9 cellular contexts compared by ENCODE assay signal in the genomic region with DNA sequence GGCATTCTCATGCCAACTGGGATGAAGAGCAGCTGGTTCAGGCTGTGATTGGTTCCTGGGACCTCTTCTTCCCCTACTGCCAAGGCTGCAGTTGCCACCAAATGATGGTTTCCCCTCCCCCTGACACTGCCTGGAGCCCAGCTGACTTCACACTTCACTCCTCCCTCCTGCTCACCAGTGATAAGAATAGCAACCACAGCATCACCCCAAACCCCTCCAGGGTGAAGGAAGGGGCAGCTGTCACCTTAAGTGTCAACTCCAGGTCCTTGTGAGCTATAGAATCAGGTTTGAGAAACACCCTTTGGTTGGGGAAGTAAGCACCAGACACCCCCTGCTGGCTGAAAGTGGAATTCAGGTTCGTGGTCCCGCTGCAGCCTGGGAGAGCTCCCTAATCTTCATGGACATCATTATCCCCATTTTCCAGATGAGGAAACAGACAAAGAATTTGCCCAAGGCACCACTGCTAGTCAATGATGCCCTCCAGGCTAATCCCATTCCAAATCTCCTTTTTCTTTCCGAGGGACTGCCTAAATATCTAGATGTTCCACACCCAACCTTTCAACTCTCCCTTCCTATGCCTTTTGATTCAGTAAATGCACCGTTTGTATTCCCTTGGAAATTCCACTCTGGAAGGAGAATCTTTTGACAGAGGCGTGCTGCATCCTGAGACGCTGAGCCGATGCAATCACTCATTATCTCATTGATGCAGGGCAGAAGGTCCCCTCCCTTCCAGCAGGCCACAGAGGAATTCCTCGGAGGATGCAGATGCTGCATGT. TPM values are rescaled to one million over a fixed set of nuclear protein-coding genes. Genes with fewer than 3 reads are reported as not detected.
DNase-seq lines count a peak whose midpoint lies in the region; ATAC-seq and TF ChIP-seq lines count a peak whose summit lies in the region.
"Had no signal": no experiment of that assay in that cellular context is flagged by ENCODE, and none has a peak within 500 bp of the region (broad histone marks: within the 10 kb centered on the region; RNA-seq: fewer than 3 reads in every experiment).

No MANE protein-coding gene starts in this region.

- H3K4me1 Mint-ChIP-seq in CD8-positive, alpha-beta T cell (ENCODE audit: low read depth): no peaks in the 10 kb centered on the region

- H3K79me2 ChIP-seq in hepatocyte: no peaks in the 10 kb centered on the region

- WGBS in adrenal gland, 4 donors: 20 to 28% (median 23%) methylated on average over 8 of the region's 8 CpGs
- 47% methylated on average over 8 of the region's 8 CpGs for WGBS in hepatocyte (ENCODE audit: low lambda C conversion rate, missing lambda C conversion rate)

- no peaks in the 10 kb centered on the region for H3K4me1 ChIP-seq in CD8-positive, alpha-beta T cell (ENCODE audit: insufficient read depth, low read length)
- H3K4me1 ChIP-seq in adrenal gland (replicated peaks in 1 of 2) (no peaks in the 10 kb centered on the region), hepatocyte (ENCODE audit: insufficient read depth) (no peaks in the 10 kb centered on the region)

- no peaks in the 10 kb centered on the region for H3K9me3 Mint-ChIP-seq in CD8-positive, alpha-beta T cell

- peaks cover 30% of the 10 kb centered on the region for H3K27me3 Mint-ChIP-seq in CD8-positive, alpha-beta T cell (ENCODE audit: low read depth)

- H3K4me3 Mint-ChIP-seq in CD8-positive, alpha-beta T cell: no peak overlapping the region

- no peaks in the 10 kb centered on the region for H4K20me1 ChIP-seq in hepatocyte (ENCODE audit: insufficient read depth, poor library complexity, severe bottlenecking)

- H3K27me3 ChIP-seq in CD8-positive, alpha-beta T cell (ENCODE audit: insufficient read depth, low read length): no peaks in the 10 kb centered on the region
- no peaks in the 10 kb centered on the region for H3K27me3 ChIP-seq in adrenal gland
- no peaks in the 10 kb centered on the region for H3K27me3 ChIP-seq in hepatocyte

- CTCF ChIA-PET in CD8-positive, alpha-beta T cell (lab: Charles Lee): interaction anchor here (0.6 to 3.2 kb wide), 14 partner anchors 9 to 939 kb away, joined by 3 to 26 read pairs (median 4); no protein-coding TSS in a partner anchor

- ATAC-seq in CD8-positive, alpha-beta T cell: peak; percentile 34

- in situ Hi-C loops in SK-MEL-5 (cut with HindIII; ENCODE audit: low pct_unique_long_range_greater_than_20kb, low sequenced_read_pairs): no loop called here

- no peak overlapping the region for H2AFZ ChIP-seq in hepatocyte

- TF ChIP-seq CTCF in CD8-positive, alpha-beta T cell (IDR thresholded peaks at IDR 0.05): peak; percentile 84
- TF ChIP-seq CTCF in adrenal gland (IDR thresholded peaks at IDR 0.05): peak; percentile 28 to 72 (median 56)
- peak; percentile 64 for TF ChIP-seq CTCF in hepatocyte (IDR thresholded peaks at IDR 0.05; ENCODE audit: poor library complexity)

- H3K27ac Mint-ChIP-seq in CD8-positive, alpha-beta T cell: no peak overlapping the region

- H3K4me3 ChIP-seq in CD8-positive, alpha-beta T cell (ENCODE audit: low read depth, low read length): no peak overlapping the region
- H3K4me3 ChIP-seq in adrenal gland: no peak overlapping the region
- no peak overlapping the region for H3K4me3 ChIP-seq in hepatocyte
- H3K4me3 ChIP-seq: skin epidermis had no signal

- H3K9me3 ChIP-seq in CD8-positive, alpha-beta T cell (ENCODE audit: low read length): no peaks in the 10 kb centered on the region
- no peaks in the 10 kb centered on the region for H3K9me3 ChIP-seq in adrenal gland (replicated peaks in 1 of 3)
- no peaks in the 10 kb centered on the region for H3K9me3 ChIP-seq in hepatocyte (ENCODE audit: low read depth)

- H3K36me3 ChIP-seq in CD8-positive, alpha-beta T cell (ENCODE audit: insufficient read depth, low read length): no peaks in the 10 kb centered on the region
- H3K36me3 ChIP-seq in adrenal gland (replicated peaks in 1 of 2): no peaks in the 10 kb centered on the region
- H3K36me3 ChIP-seq in hepatocyte (replicated peaks; ENCODE audit: insufficient read depth, low read depth): no peaks in the 10 kb centered on the region

- H3K27ac ChIP-seq in CD8-positive, alpha-beta T cell (ENCODE audit: low read depth, low read length): no peak overlapping the region
- H3K27ac ChIP-seq in adrenal gland (no peak overlapping the region), hepatocyte (no peak overlapping the region)
- H3K27ac ChIP-seq: skin epidermis had no signal

- H3K9me2 ChIP-seq in hepatocyte (replicated peaks; ENCODE audit: insufficient read depth): no peaks in the 10 kb centered on the region

- H3K4me2 ChIP-seq in hepatocyte: no peak overlapping the region

- DNase-seq in CD8-positive, alpha-beta T cell: peak in 6 of 7 experiments; percentile 35 to 71 (median 49)
- DNase-seq in HK-2 (ENCODE audit: unreplicated experiment) (peak; percentile 38), SK-MEL-5 (ENCODE audit: low read depth, low spot score) (peak; percentile 65), adrenal gland (peak in 6 of 7 donors; percentile 35 to 70 (median 50)), hepatocyte (ENCODE audit: low spot score) (peak; percentile 64), NCI-H2081 (lab: John Stamatoyannopoulos, UW) (no peak), NCI-H128 (lab: John Stamatoyannopoulos, UW; ENCODE audit: unreplicated experiment) (no peak)
- peak; percentile 68 for DNase-seq in stimulated activated CD4-positive, alpha-beta T cell treated with anti-CD3 and anti-CD28 coated beads, Interleukin-15, amount 100 ng/mL, for 24 hours

- POLR2A ChIA-PET in CD8-positive, alpha-beta T cell (lab: Charles Lee): no interaction called here

- no peaks in the 10 kb centered on the region for H3K36me3 Mint-ChIP-seq in CD8-positive, alpha-beta T cell

- TF ChIP-seq POLR2A in adrenal gland (IDR thresholded peaks at IDR 0.05): no peak

- intact Hi-C loops in CD8-positive, alpha-beta T cell (cut with DNase I, micrococcal nuclease): loop anchor here (1.0 to 5.0 kb wide), 3 partner anchors 525 to 796 kb away; no protein-coding TSS in a partner anchor
- intact Hi-C loops in adrenal gland (cut with DNase I): loop anchor here in 1 of 2 donors (10.0 kb wide), 2 partner anchors 249 to 369 kb away; no protein-coding TSS in a partner anchor

RNA-seq across cellular contexts. Expression of a gene that starts 50.5 kb away (rescaled TPM):
- 10 to 100 TPM; 31.5 to 31.8 TPM for total RNA-seq in CD8-positive, alpha-beta T cell
- total RNA-seq in SK-MEL-5 (2014; rRNA removed; shearing (Covaris generic)): 75.0 and 76.7 TPM in 2 replicates
- polyA plus RNA-seq in SK-MEL-5 (2015; cell fraction: cytosol; rRNA removed): 61.1 and 68.4 TPM in 2 replicates
- 15.6 and 18.5 TPM in 2 replicates for polyA plus RNA-seq in SK-MEL-5 (2015; cell fraction: nucleus; rRNA removed)
- total RNA-seq in adrenal gland: 100 to 1,000 TPM in 1 of 8 donors, 10 to 100 TPM in 7; 48.5 to 106 (median 54.4) TPM
- polyA plus RNA-seq in adrenal gland: 100 to 1,000 TPM in 1 of 3 donors, 10 to 100 TPM in 2; 13.0 to 120 (median 13.8) TPM
- 43.5 and 45.0 TPM in 2 replicates for total RNA-seq in hepatocyte
- 73.3 and 79.0 TPM in 2 replicates for polyA plus RNA-seq in hepatocyte

Comparison
In these comparisons a context has a peak if more than half of its experiments do, and no peak if none do; other contexts are left out.
1. DNase-seq: peak in CD8-positive, alpha-beta T cell (6 of 7), HK-2 (single experiment), SK-MEL-5 (single experiment), adrenal gland (6 of 7), hepatocyte (single experiment) and stimulated activated CD4-positive, alpha-beta T cell treated with anti-CD3 and anti-CD28 coated beads, Interleukin-15, amount 100 ng/mL, for 24 hours (single experiment); none in NCI-H2081 (0 of 2) and NCI-H128 (single experiment).
2. Peak in every context shown above with its lines, with median percentiles within 50 percentile points of each other: CTCF ChIP-seq.